In genomic region chr16:12609937-12610699, GRCh38 we compare ENCODE assay signal across 1 cellular context.
A peak's percentile ranks its signal among the peaks of the same experiment; 100 is the strongest.
TF ChIP-seq lines count a peak whose summit lies in the region.

No MANE protein-coding gene starts in this region.

TF ChIP-seq in HepG2, 621 proteins besides CTCF, POLR2A, EP300 and RAD21 (continued from another document and continues in another):
- TF ChIP-seq PAF1 (CRISPR knock-in tag; IDR thresholded peaks at IDR 0.05) (no peak), GLI4 (CRISPR knock-in tag; IDR thresholded peaks at IDR 0.05; ENCODE audit: borderline replicate concordance) (no peak), KLF6 (CRISPR knock-in tag; IDR thresholded peaks at IDR 0.05) (no peak), TFDP2 (CRISPR knock-in tag; IDR thresholded peaks at IDR 0.05) (no peak), ZNF800 (CRISPR knock-in tag; IDR thresholded peaks at IDR 0.05) (no peak), STAT6 (CRISPR knock-in tag; IDR thresholded peaks at IDR 0.05; ENCODE audit: borderline replicate concordance) (no peak), CBX1 (IDR thresholded peaks at IDR 0.05; ENCODE audit: low read depth) (no peak), CBX5 (CRISPR knock-in tag; IDR thresholded peaks at IDR 0.05; ENCODE audit: borderline replicate concordance) (no peak), ZNF160 (CRISPR knock-in tag; IDR thresholded peaks at IDR 0.05) (no peak), PTBP1 (IDR thresholded peaks at IDR 0.05; ENCODE audit: low read depth, low read length, poor library complexity, severe bottlenecking) (no peak), RFX3 (CRISPR knock-in tag; IDR thresholded peaks at IDR 0.05) (no peak), HMG20A (CRISPR knock-in tag; IDR thresholded peaks at IDR 0.05; ENCODE audit: borderline replicate concordance) (no peak), ZNF224 (CRISPR knock-in tag; IDR thresholded peaks at IDR 0.05) (no peak), NFYB (CRISPR knock-in tag; IDR thresholded peaks at IDR 0.05) (no peak), ELF4 (CRISPR knock-in tag; IDR thresholded peaks at IDR 0.05; ENCODE audit: borderline replicate concordance) (no peak), ZNF253 (CRISPR knock-in tag; IDR thresholded peaks at IDR 0.05; ENCODE audit: borderline replicate concordance) (no peak), JUND (CRISPR knock-in tag; IDR thresholded peaks at IDR 0.05) (no peak), ZSCAN25 (CRISPR knock-in tag; IDR thresholded peaks at IDR 0.05) (no peak), ZFX (CRISPR knock-in tag; IDR thresholded peaks at IDR 0.05; ENCODE audit: low read depth) (0 out of 2 replicates have a peak, but pooled peaks have one; percentile 23), MAFG (CRISPR knock-in tag; IDR thresholded peaks at IDR 0.05) (no peak), ZNF24 (IDR thresholded peaks at IDR 0.05) (no peak), ZBTB42 (CRISPR knock-in tag; IDR thresholded peaks at IDR 0.05) (no peak), ADNP (CRISPR knock-in tag; IDR thresholded peaks at IDR 0.05) (peak; percentile 75; the same call in 1 of the 2 replicates), ZNF468 (CRISPR knock-in tag; IDR thresholded peaks at IDR 0.05) (no peak), LBX2 (CRISPR knock-in tag; IDR thresholded peaks at IDR 0.05; ENCODE audit: borderline replicate concordance) (no peak), ZNF326 (CRISPR knock-in tag; IDR thresholded peaks at IDR 0.05; ENCODE audit: borderline replicate concordance) (no peak), CAMTA2 (CRISPR knock-in tag; IDR thresholded peaks at IDR 0.05; ENCODE audit: borderline replicate concordance) (no peak), MBNL3 (CRISPR knock-in tag; conservative IDR thresholded peaks at IDR 0.05) (no peak), ZNF577 (CRISPR knock-in tag; IDR thresholded peaks at IDR 0.05; ENCODE audit: borderline replicate concordance, low read depth) (no peak), ZNF512 (CRISPR knock-in tag; IDR thresholded peaks at IDR 0.05) (no peak), TMF1 (CRISPR knock-in tag; IDR thresholded peaks at IDR 0.05; ENCODE audit: low read depth) (no peak), E2F1 (CRISPR knock-in tag; IDR thresholded peaks at IDR 0.05) (no peak), SP2 (CRISPR knock-in tag; IDR thresholded peaks at IDR 0.05) (no peak), ZNF263 (CRISPR knock-in tag; IDR thresholded peaks at IDR 0.05) (no peak), ZNF331 (CRISPR knock-in tag; IDR thresholded peaks at IDR 0.05) (no peak), RFXAP (CRISPR knock-in tag; IDR thresholded peaks at IDR 0.05; ENCODE audit: borderline replicate concordance) (no peak), SIX1 (CRISPR knock-in tag; IDR thresholded peaks at IDR 0.05; ENCODE audit: borderline replicate concordance) (no peak), HIC2 (CRISPR knock-in tag; IDR thresholded peaks at IDR 0.05; ENCODE audit: low read depth) (no peak), NR3C1 (CRISPR knock-in tag; IDR thresholded peaks at IDR 0.05) (no peak), NR1H2 (CRISPR knock-in tag; IDR thresholded peaks at IDR 0.05; ENCODE audit: borderline replicate concordance, low read depth) (no peak), PAX8 (CRISPR knock-in tag; IDR thresholded peaks at IDR 0.05; ENCODE audit: borderline replicate concordance) (no peak), AKNA (CRISPR knock-in tag; IDR thresholded peaks at IDR 0.05; ENCODE audit: borderline replicate concordance) (no peak), HOXA9 (CRISPR knock-in tag; IDR thresholded peaks at IDR 0.05; ENCODE audit: borderline replicate concordance) (no peak), ZNF570 (CRISPR knock-in tag; IDR thresholded peaks at IDR 0.05; ENCODE audit: borderline replicate concordance) (no peak), ZNF33A (CRISPR knock-in tag; IDR thresholded peaks at IDR 0.05; ENCODE audit: borderline replicate concordance) (no peak), TRAFD1 (CRISPR knock-in tag; IDR thresholded peaks at IDR 0.05; ENCODE audit: borderline replicate concordance) (no peak), ZNF496 (CRISPR knock-in tag; IDR thresholded peaks at IDR 0.05; ENCODE audit: insufficient replicate concordance) (no peak)
